8 cellular contexts compared by ENCODE assay signal in genomic region chr1:93061895-93062792, GRCh38.
DNase-seq lines count a peak whose midpoint lies in the region; ATAC-seq and TF ChIP-seq lines count a peak whose summit lies in the region.

No MANE protein-coding gene starts in this region.

- ATAC-seq in GM19035 (IDR thresholded peaks at IDR 0.05; ENCODE audit: unreplicated experiment) (peak; percentile 62), GM21381 (IDR thresholded peaks at IDR 0.05; ENCODE audit: unreplicated experiment) (no peak), HG02840 (IDR thresholded peaks at IDR 0.05; ENCODE audit: low FRiP score, unreplicated experiment) (no peak)

- no peak overlapping the region for H3K4me3 ChIP-seq in choroid plexus epithelial cell (ENCODE audit: low read depth, low read length)

- DNase-seq in COLO668 (lab: John Stamatoyannopoulos, UW; ENCODE audit: unreplicated experiment): peak; percentile 18
- peak; percentile 27 for DNase-seq in LoVo (ENCODE audit: low spot score)
- DNase-seq in T follicular helper cell (ENCODE audit: low read depth): peak; percentile 8
- DNase-seq in choroid plexus epithelial cell (ENCODE audit: low read depth): peak; percentile 73
- peak; percentile 14 for DNase-seq in midbrain (lab: John Stamatoyannopoulos, UW)

- peak; percentile 76 for TF ChIP-seq CTCF in choroid plexus epithelial cell (conservative IDR thresholded peaks at IDR 0.05; ENCODE audit: low read depth, low read length)

Comparison
In these comparisons a context has a peak if more than half of its experiments do, and no peak if none do; other contexts are left out.
1. DNase-seq: peak in every context shown above with its lines; median percentile 73 in choroid plexus epithelial cell; 27 in LoVo; 18 in COLO668; 14 in midbrain; 8 in T follicular helper cell.